Comparison of ENCODE assay signal across 2 cellular contexts in the genomic region with DNA sequence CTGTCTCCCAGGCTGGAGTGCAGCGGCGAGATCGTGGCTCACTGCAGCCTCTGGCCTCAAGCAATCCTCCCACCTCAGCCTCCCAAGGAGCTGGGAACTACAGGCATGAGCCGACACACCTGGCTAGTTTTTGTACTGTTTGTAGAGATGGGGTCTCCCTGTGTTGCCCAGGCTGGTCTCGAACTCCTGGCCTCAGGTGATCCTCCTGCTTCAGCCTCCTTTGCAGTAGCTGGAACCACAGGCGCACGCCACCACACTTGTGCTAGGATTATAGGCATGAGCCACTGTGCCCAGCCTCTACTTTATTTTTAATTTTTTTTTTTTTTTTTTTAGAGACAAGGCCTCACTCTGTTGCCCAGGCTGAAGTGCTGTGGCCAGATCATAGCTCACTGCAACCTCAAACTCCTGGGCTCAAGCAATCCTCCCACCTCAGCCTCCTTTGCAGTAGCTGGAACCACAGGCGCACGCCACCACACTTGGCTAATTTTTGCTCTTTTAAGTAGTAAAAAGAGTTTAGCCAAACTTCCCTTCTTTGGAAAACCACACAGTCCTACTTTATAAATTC.
TF ChIP-seq lines count a peak whose summit lies in the region.

No MANE protein-coding gene starts in this region.

TF ChIP-seq in HepG2, 621 proteins besides CTCF, POLR2A, EP300 and RAD21 (continues in another document):
- TF ChIP-seq SOX5 (CRISPR knock-in tag; IDR thresholded peaks at IDR 0.05; ENCODE audit: borderline replicate concordance) = no peak
- TF ChIP-seq, protein P1, sequence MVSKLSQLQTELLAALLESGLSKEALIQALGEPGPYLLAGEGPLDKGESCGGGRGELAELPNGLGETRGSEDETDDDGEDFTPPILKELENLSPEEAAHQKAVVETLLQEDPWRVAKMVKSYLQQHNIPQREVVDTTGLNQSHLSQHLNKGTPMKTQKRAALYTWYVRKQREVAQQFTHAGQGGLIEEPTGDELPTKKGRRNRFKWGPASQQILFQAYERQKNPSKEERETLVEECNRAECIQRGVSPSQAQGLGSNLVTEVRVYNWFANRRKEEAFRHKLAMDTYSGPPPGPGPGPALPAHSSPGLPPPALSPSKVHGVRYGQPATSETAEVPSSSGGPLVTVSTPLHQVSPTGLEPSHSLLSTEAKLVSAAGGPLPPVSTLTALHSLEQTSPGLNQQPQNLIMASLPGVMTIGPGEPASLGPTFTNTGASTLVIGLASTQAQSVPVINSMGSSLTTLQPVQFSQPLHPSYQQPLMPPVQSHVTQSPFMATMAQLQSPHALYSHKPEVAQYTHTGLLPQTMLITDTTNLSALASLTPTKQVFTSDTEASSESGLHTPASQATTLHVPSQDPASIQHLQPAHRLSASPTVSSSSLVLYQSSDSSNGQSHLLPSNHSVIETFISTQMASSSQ (IDR thresholded peaks at IDR 0.05; ENCODE audit: low read depth) = no peak
- TF ChIP-seq, protein P1 (CRISPR knock-in tag; IDR thresholded peaks at IDR 0.05; ENCODE audit: borderline replicate concordance) = 0 out of 2 replicates have a peak, but pooled peaks have one; percentile 8
- TF ChIP-seq LCORL (IDR thresholded peaks at IDR 0.05) = no peak
- TF ChIP-seq LCORL (CRISPR knock-in tag; IDR thresholded peaks at IDR 0.05) = no peak
- 0 out of 2 replicates have a peak, but pooled peaks have one; percentile 2 for TF ChIP-seq ZBTB7B (CRISPR knock-in tag; IDR thresholded peaks at IDR 0.05)
- no peak for TF ChIP-seq FOXA3 (CRISPR knock-in tag; IDR thresholded peaks at IDR 0.05)
- TF ChIP-seq ZNF746 (CRISPR knock-in tag; IDR thresholded peaks at IDR 0.05) = no peak
- no peak for TF ChIP-seq ZNF354B (CRISPR knock-in tag; IDR thresholded peaks at IDR 0.05)
- no peak for TF ChIP-seq TCF12 (IDR thresholded peaks at IDR 0.05)
- 0 out of 2 replicates have a peak, but pooled peaks have one; percentile 15 for TF ChIP-seq TCF12 (CRISPR knock-in tag; IDR thresholded peaks at IDR 0.05)
- TF ChIP-seq REL (CRISPR knock-in tag; conservative IDR thresholded peaks at IDR 0.05) = no peak
- TF ChIP-seq, protein P2, sequence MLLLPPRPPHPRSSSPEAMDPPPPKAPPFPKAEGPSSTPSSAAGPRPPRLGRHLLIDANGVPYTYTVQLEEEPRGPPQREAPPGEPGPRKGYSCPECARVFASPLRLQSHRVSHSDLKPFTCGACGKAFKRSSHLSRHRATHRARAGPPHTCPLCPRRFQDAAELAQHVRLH (CRISPR knock-in tag; IDR thresholded peaks at IDR 0.05; ENCODE audit: borderline replicate concordance, low read depth) = no peak
- no peak for TF ChIP-seq ZNF17 (CRISPR knock-in tag; IDR thresholded peaks at IDR 0.05)
- no peak for TF ChIP-seq ZNF331 (CRISPR knock-in tag; IDR thresholded peaks at IDR 0.05)
- no peak for TF ChIP-seq MLLT10 (CRISPR knock-in tag; IDR thresholded peaks at IDR 0.05)
- no peak for TF ChIP-seq ONECUT2 (CRISPR knock-in tag; IDR thresholded peaks at IDR 0.05)
- no peak for TF ChIP-seq KMT2B (CRISPR knock-in tag; IDR thresholded peaks at IDR 0.05)
- TF ChIP-seq, protein P3, sequence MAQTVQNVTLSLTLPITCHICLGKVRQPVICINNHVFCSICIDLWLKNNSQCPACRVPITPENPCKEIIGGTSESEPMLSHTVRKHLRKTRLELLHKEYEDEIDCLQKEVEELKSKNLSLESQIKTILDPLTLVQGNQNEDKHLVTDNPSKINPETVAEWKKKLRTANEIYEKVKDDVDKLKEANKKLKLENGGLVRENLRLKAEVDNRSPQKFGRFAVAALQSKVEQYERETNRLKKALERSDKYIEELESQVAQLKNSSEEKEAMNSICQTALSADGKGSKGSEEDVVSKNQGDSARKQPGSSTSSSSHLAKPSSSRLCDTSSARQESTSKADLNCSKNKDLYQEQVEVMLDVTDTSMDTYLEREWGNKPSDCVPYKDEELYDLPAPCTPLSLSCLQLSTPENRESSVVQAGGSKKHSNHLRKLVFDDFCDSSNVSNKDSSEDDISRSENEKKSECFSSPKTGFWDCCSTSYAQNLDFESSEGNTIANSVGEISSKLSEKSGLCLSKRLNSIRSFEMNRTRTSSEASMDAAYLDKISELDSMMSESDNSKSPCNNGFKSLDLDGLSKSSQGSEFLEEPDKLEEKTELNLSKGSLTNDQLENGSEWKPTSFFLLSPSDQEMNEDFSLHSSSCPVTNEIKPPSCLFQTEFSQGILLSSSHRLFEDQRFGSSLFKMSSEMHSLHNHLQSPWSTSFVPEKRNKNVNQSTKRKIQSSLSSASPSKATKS (CRISPR knock-in tag; IDR thresholded peaks at IDR 0.05) = no peak
- TF ChIP-seq, protein P4, sequence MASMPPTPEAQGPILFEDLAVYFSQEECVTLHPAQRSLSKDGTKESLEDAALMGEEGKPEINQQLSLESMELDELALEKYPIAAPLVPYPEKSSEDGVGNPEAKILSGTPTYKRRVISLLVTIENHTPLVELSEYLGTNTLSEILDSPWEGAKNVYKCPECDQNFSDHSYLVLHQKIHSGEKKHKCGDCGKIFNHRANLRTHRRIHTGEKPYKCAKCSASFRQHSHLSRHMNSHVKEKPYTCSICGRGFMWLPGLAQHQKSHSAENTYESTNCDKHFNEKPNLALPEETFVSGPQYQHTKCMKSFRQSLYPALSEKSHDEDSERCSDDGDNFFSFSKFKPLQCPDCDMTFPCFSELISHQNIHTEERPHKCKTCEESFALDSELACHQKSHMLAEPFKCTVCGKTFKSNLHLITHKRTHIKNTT (CRISPR knock-in tag; IDR thresholded peaks at IDR 0.05) = no peak
- no peak for TF ChIP-seq MIXL1 (CRISPR knock-in tag; IDR thresholded peaks at IDR 0.05)
- 0 out of 2 replicates have a peak, but pooled peaks have one; percentile 5 for TF ChIP-seq ZNF143 (CRISPR knock-in tag; IDR thresholded peaks at IDR 0.05)
- TF ChIP-seq ZNF251 (CRISPR knock-in tag; IDR thresholded peaks at IDR 0.05) = 0 out of 2 replicates have a peak, but pooled peaks have one; percentile 52

TF ChIP-seq in WTC11, 78 proteins besides CTCF, POLR2A, EP300 and RAD21:
- TF ChIP-seq ZNF121 (CRISPR knock-in tag; IDR thresholded peaks at IDR 0.05) (peak; percentile 25; the same call in 1 of the 2 replicates), KAT7 (CRISPR knock-in tag; IDR thresholded peaks at IDR 0.05; ENCODE audit: borderline replicate concordance) (no peak), ELF4 (CRISPR knock-in tag; IDR thresholded peaks at IDR 0.05; ENCODE audit: low read depth) (no peak)
TF ChIP-seq in WTC11: peak in this region for 1.
